Comparison of ENCODE assay signal across 9 cellular contexts in the genomic region with DNA sequence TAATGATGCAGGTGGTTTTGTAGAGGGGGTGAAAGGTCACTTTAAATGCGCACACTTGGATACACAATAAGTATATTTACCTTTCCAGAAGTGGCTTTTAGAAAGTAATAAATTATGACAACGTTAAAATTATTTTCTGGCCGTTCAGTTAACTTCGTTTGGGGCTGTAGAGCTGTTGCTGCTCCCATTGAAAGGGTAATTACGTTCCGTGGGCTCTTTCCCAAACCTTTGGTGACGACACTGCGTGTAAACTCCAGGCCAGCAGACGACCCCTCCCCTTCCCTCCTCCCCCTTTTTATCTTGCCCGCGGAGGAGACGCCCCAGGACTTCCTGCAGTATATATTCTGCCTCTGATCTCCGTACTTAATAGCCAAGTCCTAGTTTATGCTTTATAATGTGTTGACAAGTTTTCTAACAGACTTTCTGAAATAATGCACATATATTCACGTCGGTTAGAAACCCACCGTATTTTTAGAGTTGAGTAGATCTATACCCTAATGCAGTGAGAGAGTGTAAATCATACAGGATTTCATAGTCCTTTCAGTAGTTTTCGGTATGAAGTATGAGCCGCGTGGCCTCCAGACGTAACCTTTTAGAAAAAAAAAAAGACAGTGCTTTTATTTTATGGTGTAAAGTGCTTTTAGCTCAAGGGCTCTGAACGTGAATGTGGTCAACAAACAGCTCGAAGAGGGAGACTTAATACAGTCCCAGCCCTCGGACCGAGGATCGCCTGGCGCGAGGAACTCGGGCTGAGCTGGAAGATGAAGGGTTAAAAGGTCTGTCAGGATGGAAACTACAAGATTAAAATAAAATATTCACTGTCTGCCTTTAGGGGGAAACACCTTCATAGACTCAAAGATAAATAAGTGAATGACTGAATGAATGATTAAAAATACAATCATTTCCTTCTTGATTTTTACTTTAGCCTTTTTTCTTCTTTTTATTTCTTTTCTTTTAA. TPM values are rescaled to one million over a fixed set of nuclear protein-coding genes. Genes with fewer than 3 reads are reported as not detected.
A peak's percentile ranks its signal among the peaks of the same experiment; 100 is the strongest.
DNase-seq lines count a peak whose midpoint lies in the region; ATAC-seq and TF ChIP-seq lines count a peak whose summit lies in the region.
"Had no signal": no experiment of that assay in that cellular context is flagged by ENCODE, and none has a peak within 500 bp of the region (broad histone marks: within the 10 kb centered on the region; RNA-seq: fewer than 3 reads in every experiment).

No MANE protein-coding gene starts in this region.

- H3K9me3 Mint-ChIP-seq in activated CD4-positive, alpha-beta T cell treated with anti-CD3 and anti-CD28 coated beads, Interleukin-2, amount 10 ng/mL, durations not matched to agents 24 days and 14 days: no peaks in the 10 kb centered on the region
- H3K9me3 Mint-ChIP-seq in endothelial cell (ENCODE audit: unreplicated experiment): no peaks in the 10 kb centered on the region
- H3K9me3 Mint-ChIP-seq in stimulated activated effector memory CD8-positive, alpha-beta T cell treated with anti-CD3 and anti-CD28 coated beads, Interleukin-12 subunit alpha, Interleukin-12 subunit beta, amount 100 ng/mL, for 72 hours: no peaks in the 10 kb centered on the region

- peak overlapping the region; percentile 72 for H3K27ac Mint-ChIP-seq in activated CD4-positive, alpha-beta T cell treated with anti-CD3 and anti-CD28 coated beads, Interleukin-2, amount 10 ng/mL, durations not matched to agents 24 days and 14 days
- H3K27ac Mint-ChIP-seq in endothelial cell (ENCODE audit: unreplicated experiment): no peak overlapping the region
- peak overlapping the region; percentile 22 for H3K27ac Mint-ChIP-seq in stimulated activated effector memory CD8-positive, alpha-beta T cell treated with anti-CD3 and anti-CD28 coated beads, Interleukin-12 subunit alpha, Interleukin-12 subunit beta, amount 100 ng/mL, for 72 hours

- no peak for ATAC-seq in stimulated activated effector memory CD8-positive, alpha-beta T cell treated with anti-CD3 and anti-CD28 coated beads, Interleukin-12 subunit alpha, Interleukin-12 subunit beta, amount 100 ng/mL, for 72 hours
- ATAC-seq: activated CD4-positive, CD25-positive, alpha-beta regulatory T cell treated with anti-CD3 and anti-CD28 coated beads, Interleukin-2, amount 50 U/mL, for 24 hours had no signal

- no peaks in the 10 kb centered on the region for H3K9me3 ChIP-seq in NT2/D1 (ENCODE audit: insufficient read depth, low read length)

- peak overlapping the region; percentile 42 for H3K4me3 ChIP-seq in NT2/D1 (ENCODE audit: insufficient read length, low read depth)

- intact Hi-C loops in activated CD4-positive, alpha-beta T cell treated with anti-CD3 and anti-CD28 coated beads, Interleukin-2, amount 10 ng/mL, durations not matched to agents 24 days and 14 days (cut with micrococcal nuclease): no loop called here

- H3K36me3 Mint-ChIP-seq in activated CD4-positive, alpha-beta T cell treated with anti-CD3 and anti-CD28 coated beads, Interleukin-2, amount 10 ng/mL, durations not matched to agents 24 days and 14 days (ENCODE audit: low read depth): peaks cover 2% of the 10 kb centered on the region
- H3K36me3 Mint-ChIP-seq in endothelial cell (ENCODE audit: low read depth, unreplicated experiment): no peaks in the 10 kb centered on the region
- no peaks in the 10 kb centered on the region for H3K36me3 Mint-ChIP-seq in stimulated activated effector memory CD8-positive, alpha-beta T cell treated with anti-CD3 and anti-CD28 coated beads, Interleukin-12 subunit alpha, Interleukin-12 subunit beta, amount 100 ng/mL, for 72 hours

- H3K4me1 ChIP-seq in NT2/D1 (ENCODE audit: insufficient read depth, insufficient read length): no peaks in the 10 kb centered on the region

- H3K27me3 ChIP-seq in NT2/D1 (ENCODE audit: insufficient read depth, insufficient read length): no peaks in the 10 kb centered on the region

- peaks cover 73% of the 10 kb centered on the region for H3K27me3 Mint-ChIP-seq in activated CD4-positive, alpha-beta T cell treated with anti-CD3 and anti-CD28 coated beads, Interleukin-2, amount 10 ng/mL, durations not matched to agents 24 days and 14 days
- peaks cover 5% of the 10 kb centered on the region for H3K27me3 Mint-ChIP-seq in endothelial cell (ENCODE audit: unreplicated experiment)

- H3K9ac ChIP-seq in NT2/D1 (ENCODE audit: insufficient read length, low read depth): peak overlapping the region; percentile 50

- TF ChIP-seq CTCF in endothelial cell (IDR thresholded peaks at IDR 0.05; ENCODE audit: unreplicated experiment): no peak
- no peak for TF ChIP-seq CTCF in GM10248 (IDR thresholded peaks at IDR 0.05; ENCODE audit: control extremely low read depth, extremely low read depth, low read depth, missing control alignments)

- peak overlapping the region; percentile 22 for H3K4me3 Mint-ChIP-seq in activated CD4-positive, alpha-beta T cell treated with anti-CD3 and anti-CD28 coated beads, Interleukin-2, amount 10 ng/mL, durations not matched to agents 24 days and 14 days
- peak overlapping the region; percentile 74 for H3K4me3 Mint-ChIP-seq in endothelial cell (ENCODE audit: unreplicated experiment)
- H3K4me3 Mint-ChIP-seq in stimulated activated effector memory CD8-positive, alpha-beta T cell treated with anti-CD3 and anti-CD28 coated beads, Interleukin-12 subunit alpha, Interleukin-12 subunit beta, amount 100 ng/mL, for 72 hours: peak overlapping the region; percentile 43

- CTCF ChIA-PET in GM10248 (lab: Yijun Ruan, JAX): interaction anchor here (1.1 to 1.6 kb wide), 3 partner anchors 13 to 1533 kb away, joined by 3 to 4 read pairs (median 3); no protein-coding TSS in a partner anchor

- no peak for DNase-seq in activated CD4-positive, alpha-beta T cell treated with anti-CD3 and anti-CD28 coated beads, Interleukin-2, amount 10 ng/mL, durations not matched to agents 24 days and 14 days
- DNase-seq in activated CD4-positive, alpha-beta T cell treated with anti-CD3 and anti-CD28 coated beads, Interleukin-2, amount 50 U/mL, for 1 hour: no peak
- DNase-seq in NT2/D1 (ENCODE audit: low read depth, low spot score): no peak
- no peak for DNase-seq in endothelial cell (ENCODE audit: low spot score)
- no peak for DNase-seq in stimulated activated effector memory CD8-positive, alpha-beta T cell treated with anti-CD3 and anti-CD28 coated beads, Interleukin-12 subunit alpha, Interleukin-12 subunit beta, amount 100 ng/mL, for 72 hours (ENCODE audit: low spot score in 2 of 2)
- DNase-seq in GM10248 (ENCODE audit: extremely low spot score): no peak
- no peak for DNase-seq in GM19238 (ENCODE audit: insufficient read length, low spot score)
- no peak for DNase-seq in GF-D8 (lab: John Stamatoyannopoulos, UW)

- H3K36me3 ChIP-seq in NT2/D1 (ENCODE audit: insufficient read depth, insufficient read length, low read length): no peaks in the 10 kb centered on the region

- H3K4me1 Mint-ChIP-seq in activated CD4-positive, alpha-beta T cell treated with anti-CD3 and anti-CD28 coated beads, Interleukin-2, amount 10 ng/mL, durations not matched to agents 24 days and 14 days: peaks cover 19% of the 10 kb centered on the region
- H3K4me1 Mint-ChIP-seq in endothelial cell (ENCODE audit: unreplicated experiment): peaks cover 4% of the 10 kb centered on the region
- peaks cover 35% of the 10 kb centered on the region for H3K4me1 Mint-ChIP-seq in stimulated activated effector memory CD8-positive, alpha-beta T cell treated with anti-CD3 and anti-CD28 coated beads, Interleukin-12 subunit alpha, Interleukin-12 subunit beta, amount 100 ng/mL, for 72 hours

- POLR2A ChIA-PET in GM10248 (lab: Yijun Ruan, JAX): no interaction called here

RNA-seq across cellular contexts. Expression of a gene that starts 3.8 kb away (rescaled TPM):
- not detected in 2 replicates for total RNA-seq in activated CD4-positive, alpha-beta T cell treated with anti-CD3 and anti-CD28 coated beads, Interleukin-2, amount 10 ng/mL, durations not matched to agents 24 days and 14 days
- total RNA-seq in endothelial cell (ENCODE audit: unreplicated experiment): 9.6 TPM

Comparison
In these comparisons a context has a peak if more than half of its experiments do, and no peak if none do; other contexts are left out.
1. H3K4me3 Mint-ChIP-seq: peak in every context shown above with its lines; median percentile 74 in endothelial cell; 43 in stimulated activated effector memory CD8-positive, alpha-beta T cell treated with anti-CD3 and anti-CD28 coated beads, Interleukin-12 subunit alpha, Interleukin-12 subunit beta, amount 100 ng/mL, for 72 hours; 22 in activated CD4-positive, alpha-beta T cell treated with anti-CD3 and anti-CD28 coated beads, Interleukin-2, amount 10 ng/mL, durations not matched to agents 24 days and 14 days.